ENCODE assay signal across 17 cellular contexts in the genomic region with DNA sequence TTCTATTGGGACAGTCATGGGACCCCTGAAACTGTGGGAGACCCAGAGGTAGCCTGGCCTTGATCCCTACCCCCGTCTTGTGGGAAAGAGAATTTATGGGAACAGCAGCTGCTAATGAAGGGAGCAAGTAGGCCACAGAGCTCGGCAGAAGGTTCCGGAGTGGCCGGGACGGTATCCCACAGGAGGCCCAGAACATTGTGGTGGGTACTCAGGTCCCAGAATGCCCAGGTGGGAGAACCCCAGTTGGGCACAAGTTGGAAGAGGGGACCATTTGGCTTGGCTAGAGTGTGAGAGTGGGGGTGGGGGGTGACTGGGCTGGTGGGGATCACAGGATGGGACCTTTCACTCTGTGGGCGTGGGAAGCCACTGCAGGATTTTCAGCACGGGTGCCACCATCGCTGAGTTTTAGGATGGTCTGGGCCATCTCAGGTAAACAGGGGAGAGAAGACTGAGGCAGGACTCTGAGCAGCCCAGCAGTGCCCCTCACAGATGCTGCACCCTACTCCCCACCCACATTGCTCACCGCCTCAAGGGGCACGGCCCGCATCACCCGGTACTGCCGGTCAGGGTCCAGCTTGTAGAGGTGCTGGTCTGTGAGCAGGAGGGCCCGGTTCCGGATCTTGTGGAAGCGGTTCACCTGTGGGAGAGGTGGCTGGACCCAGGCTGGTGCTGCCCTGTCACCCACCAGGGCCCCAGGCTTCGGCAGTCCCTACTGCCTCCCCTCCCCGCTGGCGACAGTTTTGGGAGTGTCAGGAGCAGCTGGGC. TPM values are rescaled to one million over a fixed set of nuclear protein-coding genes. Genes with fewer than 3 reads are reported as not detected.
DNase-seq lines count a peak whose midpoint lies in the region; ATAC-seq and TF ChIP-seq lines count a peak whose summit lies in the region.
"Had no signal": no experiment of that assay in that cellular context is flagged by ENCODE, and none has a peak within 500 bp of the region (broad histone marks: within the 10 kb centered on the region; RNA-seq: fewer than 3 reads in every experiment).

No MANE protein-coding gene starts in this region.

- BruUV-seq in Calu3 (replicated peaks; lab: Mats Ljungman, UMichigan) (no TSS peak), A673 (replicated peaks; lab: Mats Ljungman, UMichigan) (no TSS peak)

- peak overlapping the region in 2 of 3 donors; percentile 52 for H3K27ac Mint-ChIP-seq in CD4-positive, CD25-positive, alpha-beta regulatory T cell
- no peak overlapping the region for H3K27ac Mint-ChIP-seq in Calu3 (ENCODE audit: unreplicated experiment)
- H3K27ac Mint-ChIP-seq in activated CD8-positive, alpha-beta memory T cell treated with anti-CD3 and anti-CD28 coated beads, Interleukin-2, amount 10 ng/mL, durations not matched to agents 7 days and 5 days = no peak overlapping the region
- peak overlapping the region in 4 of 6 donors; percentile 20 to 43 (median 34) for H3K27ac Mint-ChIP-seq in naive B cell

- no peak for TF ChIP-seq CTCF in Calu3 (IDR thresholded peaks at IDR 0.05; ENCODE audit: unreplicated experiment)
- TF ChIP-seq CTCF in A673 (conservative IDR thresholded peaks at IDR 0.05; ENCODE audit: low read depth, low read length) = no peak

- H3K9me3 ChIP-seq in CD4-positive, CD25-positive, alpha-beta regulatory T cell (ENCODE audit: control insufficient read depth in 2 of 2, low read length in 2 of 2) = no peaks in the 10 kb centered on the region
- no peaks in the 10 kb centered on the region for H3K9me3 ChIP-seq in A673 (ENCODE audit: low read depth, low read length, poor library complexity, severe bottlenecking)
- H3K9me3 ChIP-seq: gastrocnemius medialis, prostate gland, tibial artery had no signal

- no peaks in the 10 kb centered on the region for H3K27me3 Mint-ChIP-seq in CD4-positive, CD25-positive, alpha-beta regulatory T cell
- peaks cover 22% of the 10 kb centered on the region for H3K27me3 Mint-ChIP-seq in Calu3 (ENCODE audit: unreplicated experiment)
- H3K27me3 Mint-ChIP-seq in activated CD8-positive, alpha-beta memory T cell treated with anti-CD3 and anti-CD28 coated beads, Interleukin-2, amount 10 ng/mL, durations not matched to agents 7 days and 5 days = no peaks in the 10 kb centered on the region
- H3K27me3 Mint-ChIP-seq in naive B cell = no peaks in the 10 kb centered on the region

- intact Hi-C loops in Calu3 (cut with micrococcal nuclease; ENCODE audit: unreplicated experiment) = loop anchor here (1.0 kb wide), 1 partner anchor 375 kb away; no protein-coding TSS in a partner anchor
- intact Hi-C loops in A673 (cut with micrococcal nuclease; ENCODE audit: unreplicated experiment) = no loop called here

- no peaks in the 10 kb centered on the region for H3K9me3 Mint-ChIP-seq in CD4-positive, CD25-positive, alpha-beta regulatory T cell
- H3K9me3 Mint-ChIP-seq in Calu3 (ENCODE audit: low read depth, unreplicated experiment) (no peaks in the 10 kb centered on the region), naive B cell (no peaks in the 10 kb centered on the region)
- no peaks in the 10 kb centered on the region for H3K9me3 Mint-ChIP-seq in activated CD8-positive, alpha-beta memory T cell treated with anti-CD3 and anti-CD28 coated beads, Interleukin-2, amount 10 ng/mL, durations not matched to agents 7 days and 5 days (ENCODE audit: low read depth)

- H3K27ac ChIP-seq in CD4-positive, CD25-positive, alpha-beta regulatory T cell (ENCODE audit: insufficient read depth, low read length, poor library complexity, severe bottlenecking) = no peak overlapping the region
- no peak overlapping the region for H3K27ac ChIP-seq in A673 (ENCODE audit: low read depth, low read length, poor library complexity, severe bottlenecking)
- H3K27ac ChIP-seq: cardiac muscle cell, gastrocnemius medialis, prostate gland, tibial artery had no signal

- H3K4me1 Mint-ChIP-seq in CD4-positive, CD25-positive, alpha-beta regulatory T cell = peaks cover 5 to 21% (median 15%) of the 10 kb centered on the region in 4 donors
- H3K4me1 Mint-ChIP-seq in Calu3 (ENCODE audit: low read depth, unreplicated experiment) (no peaks in the 10 kb centered on the region), naive B cell (peaks cover 12 to 28% (median 26%) of the 10 kb centered on the region in 3 donors)
- peaks cover 26% of the 10 kb centered on the region for H3K4me1 Mint-ChIP-seq in activated CD8-positive, alpha-beta memory T cell treated with anti-CD3 and anti-CD28 coated beads, Interleukin-2, amount 10 ng/mL, durations not matched to agents 7 days and 5 days

- H3K36me3 Mint-ChIP-seq in CD4-positive, CD25-positive, alpha-beta regulatory T cell = peaks cover 10% of the 10 kb centered on the region
- H3K36me3 Mint-ChIP-seq in Calu3 (ENCODE audit: insufficient read depth, unreplicated experiment) (no peaks in the 10 kb centered on the region), naive B cell (no peaks in the 10 kb centered on the region)
- peaks cover 44% of the 10 kb centered on the region for H3K36me3 Mint-ChIP-seq in activated CD8-positive, alpha-beta memory T cell treated with anti-CD3 and anti-CD28 coated beads, Interleukin-2, amount 10 ng/mL, durations not matched to agents 7 days and 5 days

- ATAC-seq in CD4-positive, CD25-positive, alpha-beta regulatory T cell (ENCODE audit: low read depth in 2 of 2) = no peak
- ATAC-seq in activated CD8-positive, alpha-beta memory T cell treated with anti-CD3 and anti-CD28 coated beads, Interleukin-2, amount 10 ng/mL, durations not matched to agents 7 days and 5 days = no peak
- ATAC-seq in naive B cell (ENCODE audit: low read depth in 2 of 2) (no peak), GM18517 (IDR thresholded peaks at IDR 0.05; ENCODE audit: unreplicated experiment) (no peak)

- H3K27me3 ChIP-seq in CD4-positive, CD25-positive, alpha-beta regulatory T cell (ENCODE audit: control insufficient read depth, insufficient read depth, low read length) = no peaks in the 10 kb centered on the region
- peaks cover 18% of the 10 kb centered on the region for H3K27me3 ChIP-seq in A673 (replicated peaks; ENCODE audit: insufficient read depth, low read depth, low read length, poor library complexity)

- H3K4me3 ChIP-seq in CD4-positive, CD25-positive, alpha-beta regulatory T cell (ENCODE audit: low read depth, low read length) = no peak overlapping the region
- H3K4me3 ChIP-seq in A673 (ENCODE audit: low read depth, low read length, poor library complexity, severe bottlenecking) = no peak overlapping the region
- H3K4me3 ChIP-seq: cardiac muscle cell had no signal

- POLR2A ChIA-PET in A673 (lab: Charles Lee; ENCODE audit: low non-redundant PET) = no interaction called here

- H3K4me3 Mint-ChIP-seq in CD4-positive, CD25-positive, alpha-beta regulatory T cell = no peak overlapping the region
- H3K4me3 Mint-ChIP-seq in Calu3 (ENCODE audit: low read depth, unreplicated experiment) (peak overlapping the region; percentile 68), naive B cell (peak overlapping the region in 2 of 8 donors; percentile 16 to 42)
- no peak overlapping the region for H3K4me3 Mint-ChIP-seq in activated CD8-positive, alpha-beta memory T cell treated with anti-CD3 and anti-CD28 coated beads, Interleukin-2, amount 10 ng/mL, durations not matched to agents 7 days and 5 days

- peak in 1 of 3 donors; percentile 9 for DNase-seq in CD4-positive, CD25-positive, alpha-beta regulatory T cell
- DNase-seq in Calu3 (no peak), naive B cell (no peak), A673 (ENCODE audit: low spot score) (no peak), DMS53 (lab: John Stamatoyannopoulos, UW) (no peak)
- DNase-seq in activated CD8-positive, alpha-beta memory T cell treated with anti-CD3 and anti-CD28 coated beads, Interleukin-2, amount 10 ng/mL, durations not matched to agents 7 days and 5 days = peak; percentile 42
- DNase-seq: activated naive CD4-positive, alpha-beta T cell treated with anti-CD3 and anti-CD28 coated beads, Interleukin-2, amount 50 U/mL, for 16 hours; GDM1; NCI-H2171; Right ventricle myocardium superior; T1000 had no signal

- CTCF ChIA-PET in Calu3 (lab: Charles Lee) (interaction anchor here (0.9 to 2.1 kb wide), 2 partner anchors 9 to 51 kb away, joined by 3 to 6 read pairs; no protein-coding TSS in a partner anchor), A673 (lab: Charles Lee) (interaction anchor here (0.6 to 1.2 kb wide), 3 partner anchors 9 to 145 kb away, joined by 3 to 6 read pairs (median 4); no protein-coding TSS in a partner anchor)
- CTCF ChIA-PET in activated CD8-positive, alpha-beta memory T cell treated with anti-CD3 and anti-CD28 coated beads, Interleukin-2, amount 10 ng/mL, durations not matched to agents 7 days and 5 days (lab: Charles Lee) = interaction anchor here (0.7 to 2.2 kb wide), 4 partner anchors 9 to 172 kb away, joined by 3 to 5 read pairs (median 4); no protein-coding TSS in a partner anchor

- peaks cover 40% of the 10 kb centered on the region for H3K36me3 ChIP-seq in CD4-positive, CD25-positive, alpha-beta regulatory T cell (ENCODE audit: control insufficient read depth, insufficient read depth, low read length)
- no peaks in the 10 kb centered on the region for H3K36me3 ChIP-seq in A673 (ENCODE audit: insufficient read depth, low read length, poor library complexity, severe bottlenecking)
- H3K36me3 ChIP-seq: cardiac muscle cell, gastrocnemius medialis, prostate gland, tibial artery had no signal

- peaks cover 13% of the 10 kb centered on the region for H3K4me1 ChIP-seq in CD4-positive, CD25-positive, alpha-beta regulatory T cell (ENCODE audit: control insufficient read depth, insufficient read depth, low read length, poor library complexity, severe bottlenecking)
- H3K4me1 ChIP-seq in A673 (ENCODE audit: insufficient read depth, low read length, poor library complexity, severe bottlenecking) = no peaks in the 10 kb centered on the region
- H3K4me1 ChIP-seq: prostate gland had no signal

RNA-seq across cellular contexts. Expression of gene MYO1G, which starts 15.1 kb away (rescaled TPM):
- total RNA-seq in CD4-positive, CD25-positive, alpha-beta regulatory T cell = 427 TPM
- 100 to 1,000 TPM; 132 to 229 (median 160) TPM for polyA plus RNA-seq in CD4-positive, CD25-positive, alpha-beta regulatory T cell
- 0.33 and 0.39 TPM in 2 replicates for total RNA-seq in Calu3 (2022)
- 100 to 1,000 TPM; 502 to 567 TPM for total RNA-seq in activated CD8-positive, alpha-beta memory T cell treated with anti-CD3 and anti-CD28 coated beads, Interleukin-2, amount 10 ng/mL, durations not matched to agents 7 days and 5 days
- 100 to 1,000 TPM in 3 of 6 donors, 10 to 100 TPM in 3; 83.1 to 151 (median 99.6) TPM for polyA plus RNA-seq in naive B cell (ENCODE audit: low read depth in 6 of 6)
- 0.17 and 0.20 TPM in 2 replicates for total RNA-seq in A673 (2021)
- polyA plus RNA-seq: endothelial cell of umbilical vein had no signal

RNA-seq across cellular contexts. Expression of gene CCM2, which starts 36.3 kb away (rescaled TPM):
- total RNA-seq in CD4-positive, CD25-positive, alpha-beta regulatory T cell = 190 TPM
- polyA plus RNA-seq in CD4-positive, CD25-positive, alpha-beta regulatory T cell = 100 to 1,000 TPM; 139 to 163 (median 156) TPM
- total RNA-seq in Calu3 (2022) = 59.8 and 62.9 TPM in 2 replicates
- 100 to 1,000 TPM in 1 of 2 experiments, 10 to 100 TPM in 1; 87.5 to 113 TPM for total RNA-seq in activated CD8-positive, alpha-beta memory T cell treated with anti-CD3 and anti-CD28 coated beads, Interleukin-2, amount 10 ng/mL, durations not matched to agents 7 days and 5 days
- polyA plus RNA-seq in naive B cell (ENCODE audit: low read depth in 6 of 6) = 100 to 1,000 TPM in 2 of 6 donors, 10 to 100 TPM in 4; 69.3 to 136 (median 77.3) TPM
- total RNA-seq in A673 (2021) = 35.2 and 36.0 TPM in 2 replicates

Comparison
In these comparisons a context has a peak if more than half of its experiments do, and no peak if none do; other contexts are left out.
1. H3K27ac Mint-ChIP-seq: peak in CD4-positive, CD25-positive, alpha-beta regulatory T cell (2 of 3) and naive B cell (4 of 6); none in Calu3 (single experiment) and activated CD8-positive, alpha-beta memory T cell treated with anti-CD3 and anti-CD28 coated beads, Interleukin-2, amount 10 ng/mL, durations not matched to agents 7 days and 5 days (single experiment).
2. RNA of gene MYO1G, which starts 15.1 kb away (total RNA-seq): 502 to 567 TPM in activated CD8-positive, alpha-beta memory T cell treated with anti-CD3 and anti-CD28 coated beads, Interleukin-2, amount 10 ng/mL, durations not matched to agents 7 days and 5 days and 427 TPM in CD4-positive, CD25-positive, alpha-beta regulatory T cell (single experiment); 0.33 to 0.39 TPM in Calu3 and 0.17 to 0.20 TPM in A673; every median in the first group is over 100 times any median in the second.